ENCODE assay signal across 8 cellular contexts in the genomic region with DNA sequence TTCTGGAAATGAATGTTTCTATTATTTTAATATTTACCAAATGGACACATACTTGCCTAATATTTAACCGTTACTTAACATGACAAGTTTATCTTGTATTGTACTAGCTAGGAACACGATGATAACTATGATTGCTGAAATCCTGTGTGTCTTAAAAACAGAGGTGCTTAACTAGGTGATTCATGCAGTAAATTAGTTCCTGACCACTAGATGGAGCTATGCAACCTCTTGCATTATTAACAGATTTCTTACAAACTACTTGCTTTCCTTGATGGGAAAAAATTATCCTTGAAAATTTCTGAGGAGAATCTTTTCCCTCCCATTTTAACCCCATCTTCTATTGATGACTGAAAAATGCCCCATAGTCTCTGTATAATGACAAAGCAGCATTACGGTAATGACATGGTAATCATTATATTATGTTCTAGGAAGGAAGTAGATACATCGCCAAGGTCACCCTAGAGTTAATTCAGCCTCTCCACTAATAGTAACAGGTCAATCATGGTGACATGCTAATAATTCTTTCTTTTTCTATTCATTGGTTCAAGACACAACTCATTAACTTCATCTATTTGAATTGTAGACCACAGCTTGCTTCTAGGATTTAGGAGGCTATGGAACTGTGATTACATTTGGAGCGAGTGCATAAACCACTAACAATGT.
DNase-seq lines count a peak whose midpoint lies in the region; ATAC-seq lines count a peak whose summit lies in the region.

No MANE protein-coding gene starts in this region.

- H3K9me3 ChIP-seq in MG63, result no peaks in the 10 kb centered on the region

- in situ Hi-C loops in KBM-7 (cut with MboI; ENCODE audit: low pct_unique_long_range_greater_than_20kb, low sequenced_read_pairs), result no loop called here

- H3K36me3 ChIP-seq in MG63, result no peaks in the 10 kb centered on the region

- DNase-seq in CD1c-positive myeloid dendritic cell (ENCODE audit: extremely low spot score), result peak; percentile 22
- DNase-seq in KBM-7, result peak; percentile 63
- DNase-seq in SIG-M5 (lab: John Stamatoyannopoulos, UW), result peak; percentile 10
- peak; percentile 36 for DNase-seq in fibroblast of the conjunctiva (ENCODE audit: low read depth)
- peak; percentile 24 for DNase-seq in skeletal muscle cell (ENCODE audit: low read depth)
- DNase-seq in MG63, result no peak
- DNase-seq in posterior vena cava (ENCODE audit: low spot score), result no peak

- H3K27me3 ChIP-seq in MG63, result no peaks in the 10 kb centered on the region

- H3K4me3 ChIP-seq in skeletal muscle cell (ENCODE audit: low read depth, low read length) (no peak overlapping the region), MG63 (no peak overlapping the region)

- peak; percentile 78 for ATAC-seq in GM19351 (IDR thresholded peaks at IDR 0.05; ENCODE audit: unreplicated experiment)

- intact Hi-C loops in posterior vena cava (cut with DNase I), result no loop called here

Comparison
In these comparisons a context has a peak if more than half of its experiments do, and no peak if none do; other contexts are left out.
1. DNase-seq: peak in CD1c-positive myeloid dendritic cell (single experiment), KBM-7 (single experiment), SIG-M5 (single experiment), fibroblast of the conjunctiva (single experiment) and skeletal muscle cell (single experiment); none in MG63 (single experiment) and posterior vena cava (single experiment).